21 cellular contexts compared by ENCODE assay signal in genomic region chr15:61613729-61614128, GRCh38.
"Had no signal": no experiment of that assay in that cellular context is flagged by ENCODE, and none has a peak within 500 bp of the region (broad histone marks: within the 10 kb centered on the region; RNA-seq: fewer than 3 reads in every experiment).

No MANE protein-coding gene starts in this region.

- DNase-seq: activated CD4-positive, alpha-beta T cell treated with anti-CD3 and anti-CD28 coated beads for 1 hour; activated CD4-positive, alpha-beta T cell treated with anti-CD3 and anti-CD28 coated beads, Interleukin-2, amount 50 U/mL, for 4 hours; activated gamma-delta T cell; activated T-cell treated with anti-CD3 and anti-CD28 coated beads, Interleukin-2, amount 50 U/mL, for 72 hours; adrenal gland; erythroblast; left colon; lower lobe of right lung; natural killer cell; sigmoid colon; spleen; stimulated activated naive B cell treated with anti-CD40 and anti-IgM and Interleukin-4, amounts not matched to agents 10 μg/mL and 1 μg/mL and 100 μg/mL, for 72 hours; SW 1271; thyroid gland; WERI-Rb-1 had no signal

- H3K4me3 ChIP-seq: adrenal gland, coronary artery, hepatocyte, lower lobe of right lung, sigmoid colon, spleen, thyroid gland had no signal

- FAIRE-seq: islet of Langerhans had no signal

- H3K4me3 Mint-ChIP-seq: activated T-cell treated with anti-CD3 and anti-CD28 coated beads, Interleukin-2, amount 50 U/mL, for 72 hours; brain; central memory CD8-positive, alpha-beta T cell; natural killer cell; stimulated activated naive B cell treated with anti-CD40 and anti-IgM and Interleukin-4, amounts not matched to agents 10 μg/mL and 1 μg/mL and 100 μg/mL, for 72 hours had no signal

- H3K27ac Mint-ChIP-seq: activated naive CD4-positive, alpha-beta T cell treated with anti-CD3 and anti-CD28 coated beads, Interleukin-2, amount 50 U/mL, for 72 hours; activated T-cell treated with anti-CD3 and anti-CD28 coated beads, Interleukin-2, amount 50 U/mL, for 72 hours; brain; natural killer cell; stimulated activated naive B cell treated with anti-CD40 and anti-IgM and Interleukin-4, amounts not matched to agents 10 μg/mL and 1 μg/mL and 100 μg/mL, for 72 hours had no signal

- H3K4me1 Mint-ChIP-seq: brain; central memory CD8-positive, alpha-beta T cell; natural killer cell; stimulated activated naive B cell treated with anti-CD40 and anti-IgM and Interleukin-4, amounts not matched to agents 10 μg/mL and 1 μg/mL and 100 μg/mL, for 72 hours had no signal

- H3K36me3 Mint-ChIP-seq: brain had no signal
